ENCODE assay signal across 8 cellular contexts in the genomic region with DNA sequence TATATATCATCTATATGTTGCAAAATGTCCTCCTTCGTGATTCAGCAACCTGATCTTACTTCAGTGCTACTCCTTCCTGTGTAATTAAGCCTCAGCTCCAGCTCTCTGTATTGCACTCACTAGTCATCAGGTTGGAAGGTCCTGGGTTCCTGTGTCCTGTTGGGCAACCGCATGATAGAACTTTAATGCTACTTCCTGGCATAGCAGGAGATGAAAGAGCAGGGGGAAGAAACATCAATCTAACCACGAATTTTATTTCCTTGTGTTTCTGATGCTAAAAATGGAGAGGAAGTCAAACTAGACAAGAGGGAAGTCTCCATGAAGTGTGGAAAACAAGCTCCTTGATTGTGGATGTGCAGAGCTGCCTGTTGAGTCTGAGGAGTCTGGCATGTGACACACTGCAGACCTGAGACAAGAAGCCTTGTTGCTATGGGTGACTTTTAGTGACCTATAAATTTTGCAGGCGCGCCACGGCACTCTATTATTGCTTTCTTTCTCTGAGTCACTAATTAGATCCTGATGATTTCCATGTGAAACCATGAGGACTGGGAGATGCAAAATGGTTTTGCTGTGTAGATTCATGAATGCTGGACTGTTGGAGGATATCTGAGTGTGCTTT. TPM values are rescaled to one million over a fixed set of nuclear protein-coding genes. Genes with fewer than 3 reads are reported as not detected.
DNase-seq lines count a peak whose midpoint lies in the region; ATAC-seq and TF ChIP-seq lines count a peak whose summit lies in the region.

No MANE protein-coding gene starts in this region.

- peaks cover 35% of the 10 kb centered on the region for H3K36me3 ChIP-seq in A673 (ENCODE audit: insufficient read depth, low read length, poor library complexity, severe bottlenecking)

- H3K9me3 Mint-ChIP-seq in activated T-helper 17 cell treated with anti-CD3 and anti-CD28 coated beads, Interleukin-2, amount 50 U/mL, for 72 hours: no peaks in the 10 kb centered on the region
- no peaks in the 10 kb centered on the region for H3K9me3 Mint-ChIP-seq in type B pancreatic cell

- no peaks in the 10 kb centered on the region for H3K27me3 Mint-ChIP-seq in activated T-helper 17 cell treated with anti-CD3 and anti-CD28 coated beads, Interleukin-2, amount 50 U/mL, for 72 hours
- H3K27me3 Mint-ChIP-seq in type B pancreatic cell: no peaks in the 10 kb centered on the region

- CTCF ChIA-PET in A673 (lab: Charles Lee): no interaction called here

- peaks cover 26% of the 10 kb centered on the region for H3K4me1 Mint-ChIP-seq in activated T-helper 17 cell treated with anti-CD3 and anti-CD28 coated beads, Interleukin-2, amount 50 U/mL, for 72 hours
- peaks cover 33% of the 10 kb centered on the region for H3K4me1 Mint-ChIP-seq in type B pancreatic cell (ENCODE audit: unreplicated experiment)

- H3K9me3 ChIP-seq in A673 (ENCODE audit: low read depth, low read length, poor library complexity, severe bottlenecking): no peaks in the 10 kb centered on the region

- H3K4me3 ChIP-seq in A673 (ENCODE audit: low read depth, low read length, poor library complexity, severe bottlenecking): no peak overlapping the region

- H3K4me3 Mint-ChIP-seq in activated T-helper 17 cell treated with anti-CD3 and anti-CD28 coated beads, Interleukin-2, amount 50 U/mL, for 72 hours: peak overlapping the region; percentile 50
- peak overlapping the region; percentile 24 for H3K4me3 Mint-ChIP-seq in type B pancreatic cell

- H3K27ac ChIP-seq in A673 (ENCODE audit: low read depth, low read length, poor library complexity, severe bottlenecking): peak overlapping the region; percentile 80

- intact Hi-C loops in A673 (cut with micrococcal nuclease; ENCODE audit: unreplicated experiment) (no loop called here), left ventricle myocardium superior (cut with micrococcal nuclease) (no loop called here)

- peaks cover 15% of the 10 kb centered on the region for H3K4me1 ChIP-seq in A673 (ENCODE audit: insufficient read depth, low read length, poor library complexity, severe bottlenecking)

- DNase-seq in A673 (ENCODE audit: low spot score) (peak; percentile 91), HPDE6-E6E7 (ENCODE audit: extremely low spot score) (peak; percentile 54), left ventricle myocardium superior (no peak), type B pancreatic cell (ENCODE audit: extremely low spot score, unreplicated experiment) (peak; percentile 56), iPS-NIHi11 (ENCODE audit: low spot score) (no peak), SHP77 (lab: John Stamatoyannopoulos, UW) (no peak)

- ATAC-seq in activated T-helper 17 cell treated with anti-CD3 and anti-CD28 coated beads, Interleukin-2, amount 50 U/mL, for 72 hours (replicated peaks): peak; percentile 84
- ATAC-seq in left ventricle myocardium superior (peak; percentile 66), GM21576 (IDR thresholded peaks at IDR 0.05; ENCODE audit: unreplicated experiment) (no peak)

- no peak for TF ChIP-seq CTCF in A673 (conservative IDR thresholded peaks at IDR 0.05; ENCODE audit: low read depth, low read length)
- TF ChIP-seq CTCF in type B pancreatic cell (conservative IDR thresholded peaks at IDR 0.05): no peak

- peaks cover 71% of the 10 kb centered on the region for H3K36me3 Mint-ChIP-seq in activated T-helper 17 cell treated with anti-CD3 and anti-CD28 coated beads, Interleukin-2, amount 50 U/mL, for 72 hours (ENCODE audit: low read depth)
- peaks cover 52% of the 10 kb centered on the region for H3K36me3 Mint-ChIP-seq in type B pancreatic cell

- TSS peak; percentile 18 for BruUV-seq in A673 (replicated peaks; lab: Mats Ljungman, UMichigan)

- POLR2A ChIA-PET in A673 (lab: Charles Lee; ENCODE audit: low non-redundant PET): no interaction called here

- no peaks in the 10 kb centered on the region for H3K27me3 ChIP-seq in A673 (replicated peaks; ENCODE audit: insufficient read depth, low read depth, low read length, poor library complexity)

- peak overlapping the region; percentile 69 for H3K27ac Mint-ChIP-seq in activated T-helper 17 cell treated with anti-CD3 and anti-CD28 coated beads, Interleukin-2, amount 50 U/mL, for 72 hours
- peak overlapping the region; percentile 52 for H3K27ac Mint-ChIP-seq in type B pancreatic cell

RNA-seq across cellular contexts. Expression of gene IGSF6, which starts 25.6 kb away (rescaled TPM):
- total RNA-seq in A673 (2021): not detected in 2 replicates
- total RNA-seq in activated T-helper 17 cell treated with anti-CD3 and anti-CD28 coated beads, Interleukin-2, amount 50 U/mL, for 72 hours: under 1 TPM in 1 of 2 donors, not detected in 1; 0.45 TPM
- total RNA-seq in left ventricle myocardium superior: 2.4 TPM
- total RNA-seq in type B pancreatic cell (ENCODE audit: low replicate concordance): not detected in 2 replicates

RNA-seq across cellular contexts. Expression of gene METTL9, which starts 27.4 kb away (rescaled TPM):
- total RNA-seq in A673 (2021) (145 and 151 TPM in 2 replicates), left ventricle myocardium superior (53.4 TPM), type B pancreatic cell (ENCODE audit: low replicate concordance) (87.1 and 132 TPM in 2 replicates)
- 10 to 100 TPM; 70.7 to 95.7 TPM for total RNA-seq in activated T-helper 17 cell treated with anti-CD3 and anti-CD28 coated beads, Interleukin-2, amount 50 U/mL, for 72 hours

RNA-seq across cellular contexts. Expression of gene OTOA, which starts 37.0 kb away (rescaled TPM):
- total RNA-seq in A673 (2021) (0.13 TPM in 1 of 2 replicates, not detected in the other), left ventricle myocardium superior (not detected), type B pancreatic cell (ENCODE audit: low replicate concordance) (0.17 TPM in 1 of 2 replicates, not detected in the other)
- total RNA-seq in activated T-helper 17 cell treated with anti-CD3 and anti-CD28 coated beads, Interleukin-2, amount 50 U/mL, for 72 hours: under 1 TPM; 0.16 to 0.28 TPM

Comparison
In these comparisons a context has a peak if more than half of its experiments do, and no peak if none do; other contexts are left out.
1. DNase-seq: peak in A673 (single experiment), HPDE6-E6E7 (single experiment) and type B pancreatic cell (single experiment); none in left ventricle myocardium superior (single experiment), iPS-NIHi11 (single experiment) and SHP77 (0 of 2).